Comparison of ENCODE assay signal across 11 cellular contexts in the genomic region with DNA sequence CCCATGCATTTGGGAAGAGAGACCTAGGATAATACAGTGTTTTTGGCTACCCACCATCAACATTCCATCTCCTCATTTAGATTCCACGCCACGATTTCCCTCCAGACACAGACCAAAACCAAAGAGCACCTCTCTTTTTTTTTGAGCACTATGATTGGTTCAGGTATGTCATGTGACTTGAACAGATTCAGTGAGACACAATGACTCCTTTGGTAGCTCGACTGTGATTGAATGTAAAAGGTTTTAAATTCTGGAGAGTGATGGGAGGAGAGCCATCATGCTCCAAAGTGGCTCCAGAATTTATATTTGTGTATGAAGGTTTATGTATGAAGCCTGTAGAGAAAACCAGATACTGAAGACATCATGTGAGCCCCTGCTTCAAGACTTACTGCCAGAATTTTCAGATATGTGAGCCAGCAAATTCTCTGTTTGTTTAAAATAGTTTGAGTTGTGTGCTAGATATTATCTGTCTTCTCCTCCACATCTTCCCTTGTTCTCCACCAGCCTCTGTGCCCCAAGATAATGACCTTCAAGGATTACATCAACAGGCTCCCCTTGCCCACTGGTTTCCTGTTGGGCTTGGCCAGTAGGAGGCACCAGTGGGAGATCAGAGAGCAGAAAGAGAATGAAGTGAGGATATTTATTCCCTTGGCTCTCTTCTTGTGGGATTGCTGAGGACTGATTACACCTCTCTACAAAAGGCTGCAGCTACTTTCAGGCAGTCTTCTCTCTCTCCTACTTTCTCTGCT. TPM values are rescaled to one million over a fixed set of nuclear protein-coding genes. Genes with fewer than 3 reads are reported as not detected.
DNase-seq lines count a peak whose midpoint lies in the region; ATAC-seq and TF ChIP-seq lines count a peak whose summit lies in the region.
"Had no signal": no experiment of that assay in that cellular context is flagged by ENCODE, and none has a peak within 500 bp of the region (broad histone marks: within the 10 kb centered on the region; RNA-seq: fewer than 3 reads in every experiment).

No MANE protein-coding gene starts in this region.

- TF ChIP-seq POLR2A in upper lobe of left lung (IDR thresholded peaks at IDR 0.05) = no peak

- H3K36me3 ChIP-seq in upper lobe of left lung = no peaks in the 10 kb centered on the region
- H3K36me3 ChIP-seq: BLaER1 had no signal

- CTCF ChIA-PET in activated naive CD4-positive, alpha-beta T cell treated with anti-CD3 and anti-CD28 coated beads, Interleukin-2, amount 10 ng/mL, durations not matched to agents 7 days and 5 days (lab: Charles Lee) = no interaction called here
- CTCF ChIA-PET in T-cell (lab: Charles Lee) = no interaction called here

- no peak for ATAC-seq in activated naive CD4-positive, alpha-beta T cell treated with anti-CD3 and anti-CD28 coated beads, Interleukin-2, amount 50 U/mL, for 72 hours
- ATAC-seq in T-cell (replicated peaks in 1 of 4) (no peak), upper lobe of left lung (ENCODE audit: low FRiP score in 2 of 2) (no peak), left ventricle myocardium superior (no peak), GM21717 (IDR thresholded peaks at IDR 0.05; ENCODE audit: unreplicated experiment) (no peak)

- H3K27me3 Mint-ChIP-seq in activated naive CD4-positive, alpha-beta T cell treated with anti-CD3 and anti-CD28 coated beads, Interleukin-2, amount 10 ng/mL, durations not matched to agents 7 days and 5 days = no peaks in the 10 kb centered on the region
- no peaks in the 10 kb centered on the region for H3K27me3 Mint-ChIP-seq in T-cell

- H3K4me1 Mint-ChIP-seq in activated naive CD4-positive, alpha-beta T cell treated with anti-CD3 and anti-CD28 coated beads, Interleukin-2, amount 10 ng/mL, durations not matched to agents 7 days and 5 days = peaks cover 31% of the 10 kb centered on the region
- H3K4me1 Mint-ChIP-seq in T-cell = peaks cover 21 to 46% (median 29%) of the 10 kb centered on the region in 3 donors

- TF ChIP-seq CTCF in fibroblast of pulmonary artery (IDR thresholded peaks at IDR 0.05; ENCODE audit: low read length, missing control alignments) (peak; percentile 4), upper lobe of left lung (IDR thresholded peaks at IDR 0.05) (no peak)

- peaks cover 3% of the 10 kb centered on the region for H3K36me3 Mint-ChIP-seq in activated naive CD4-positive, alpha-beta T cell treated with anti-CD3 and anti-CD28 coated beads, Interleukin-2, amount 10 ng/mL, durations not matched to agents 7 days and 5 days
- H3K36me3 Mint-ChIP-seq in activated naive CD4-positive, alpha-beta T cell treated with anti-CD3 and anti-CD28 coated beads, Interleukin-2, amount 50 U/mL, for 72 hours = peaks cover 5 to 14% of the 10 kb centered on the region in 2 donors
- no peaks in the 10 kb centered on the region for H3K36me3 Mint-ChIP-seq in T-cell

- intact Hi-C loops in left ventricle myocardium superior (cut with micrococcal nuclease) = no loop called here

- H3K27me3 ChIP-seq in upper lobe of left lung = no peaks in the 10 kb centered on the region
- H3K27me3 ChIP-seq: BLaER1, dorsolateral prefrontal cortex had no signal

- no peak for TF ChIP-seq EP300 in upper lobe of left lung (IDR thresholded peaks at IDR 0.05)

- H3K9me3 ChIP-seq in upper lobe of left lung = peaks cover 0 to 4% (median 0%) of the 10 kb centered on the region in 4 donors

- no peak for DNase-seq in activated naive CD4-positive, alpha-beta T cell treated with anti-CD3 and anti-CD28 coated beads, Interleukin-2, amount 10 ng/mL, durations not matched to agents 7 days and 5 days
- DNase-seq in activated naive CD4-positive, alpha-beta T cell treated with anti-CD3 and anti-CD28 coated beads, Interleukin-2, amount 50 U/mL, for 72 hours (ENCODE audit: low spot score in 2 of 2) = no peak
- DNase-seq in T-cell = no peak
- DNase-seq in fibroblast of pulmonary artery (ENCODE audit: low read depth) = no peak
- no peak for DNase-seq in upper lobe of left lung
- DNase-seq in left ventricle myocardium superior = no peak
- no peak for DNase-seq in GF-D8 (lab: John Stamatoyannopoulos, UW)
- DNase-seq: dorsolateral prefrontal cortex, NCI-H524 treated with DMSO at 0.1 percent for 48 hours had no signal

- H3K4me3 ChIP-seq in fibroblast of pulmonary artery (replicated peaks; ENCODE audit: low read depth, low read length) (no peak overlapping the region), upper lobe of left lung (no peak overlapping the region)
- H3K4me3 ChIP-seq: BLaER1, dorsolateral prefrontal cortex had no signal

- POLR2A ChIA-PET in T-cell (lab: Charles Lee) = no interaction called here

- H3K27ac Mint-ChIP-seq in activated naive CD4-positive, alpha-beta T cell treated with anti-CD3 and anti-CD28 coated beads, Interleukin-2, amount 10 ng/mL, durations not matched to agents 7 days and 5 days = peak overlapping the region; percentile 66
- no peak overlapping the region for H3K27ac Mint-ChIP-seq in activated naive CD4-positive, alpha-beta T cell treated with anti-CD3 and anti-CD28 coated beads, Interleukin-2, amount 50 U/mL, for 72 hours
- H3K27ac Mint-ChIP-seq in T-cell = peak overlapping the region; percentile 81 to 90

- H3K9me3 Mint-ChIP-seq in activated naive CD4-positive, alpha-beta T cell treated with anti-CD3 and anti-CD28 coated beads, Interleukin-2, amount 10 ng/mL, durations not matched to agents 7 days and 5 days = peaks cover 17% of the 10 kb centered on the region
- peaks cover 5 to 12% of the 10 kb centered on the region in 2 donors for H3K9me3 Mint-ChIP-seq in activated naive CD4-positive, alpha-beta T cell treated with anti-CD3 and anti-CD28 coated beads, Interleukin-2, amount 50 U/mL, for 72 hours
- peaks cover 0 to 14% (median 7%) of the 10 kb centered on the region in 3 donors for H3K9me3 Mint-ChIP-seq in T-cell

- H3K4me1 ChIP-seq in upper lobe of left lung = peaks cover 0 to 16% (median 11%) of the 10 kb centered on the region in 4 donors

- no peak overlapping the region for H3K4me3 Mint-ChIP-seq in activated naive CD4-positive, alpha-beta T cell treated with anti-CD3 and anti-CD28 coated beads, Interleukin-2, amount 10 ng/mL, durations not matched to agents 7 days and 5 days
- H3K4me3 Mint-ChIP-seq in T-cell = no peak overlapping the region

- WGBS in upper lobe of left lung, 2 donors = 88 to 90% methylated on average over 3 of the region's 3 CpGs

- peak overlapping the region; percentile 21 to 72 (median 54) for H3K27ac ChIP-seq in upper lobe of left lung
- H3K27ac ChIP-seq: BLaER1 had no signal

RNA-seq across cellular contexts. Expression of gene MYD88, which starts 12.5 kb away (rescaled TPM):
- total RNA-seq in activated naive CD4-positive, alpha-beta T cell treated with anti-CD3 and anti-CD28 coated beads, Interleukin-2, amount 50 U/mL, for 72 hours = 10 to 100 TPM; 23.5 to 41.2 TPM
- total RNA-seq in T-cell = 10 to 100 TPM; 32.4 to 68.5 (median 56.6) TPM
- 100 to 1,000 TPM in 2 of 6 donors, 10 to 100 TPM in 4; 38.1 to 116 (median 83.3) TPM for total RNA-seq in upper lobe of left lung
- total RNA-seq in left ventricle myocardium superior = 7.5 TPM

RNA-seq across cellular contexts. Expression of gene ACAA1, which starts 14.0 kb away (rescaled TPM):
- total RNA-seq in activated naive CD4-positive, alpha-beta T cell treated with anti-CD3 and anti-CD28 coated beads, Interleukin-2, amount 50 U/mL, for 72 hours = 10 to 100 TPM; 73.9 to 83.9 TPM
- total RNA-seq in T-cell = 10 to 100 TPM; 70.7 to 97.1 (median 90.8) TPM
- total RNA-seq in upper lobe of left lung = 100 to 1,000 TPM in 4 of 6 donors, 10 to 100 TPM in 2; 67.1 to 170 (median 116) TPM
- total RNA-seq in left ventricle myocardium superior = 107 TPM

RNA-seq across cellular contexts. Expression of gene OXSR1, which starts 14.4 kb away (rescaled TPM):
- 10 to 100 TPM; 46.8 to 58.3 TPM for total RNA-seq in activated naive CD4-positive, alpha-beta T cell treated with anti-CD3 and anti-CD28 coated beads, Interleukin-2, amount 50 U/mL, for 72 hours
- total RNA-seq in T-cell (10 to 100 TPM; 30.7 to 40.4 (median 37.4) TPM), upper lobe of left lung (10 to 100 TPM; 26.6 to 43.7 (median 31.6) TPM), left ventricle myocardium superior (22.4 TPM)

Comparison
In these comparisons a context has a peak if more than half of its experiments do, and no peak if none do; other contexts are left out.
1. H3K27ac Mint-ChIP-seq: peak in activated naive CD4-positive, alpha-beta T cell treated with anti-CD3 and anti-CD28 coated beads, Interleukin-2, amount 10 ng/mL, durations not matched to agents 7 days and 5 days (single experiment) and T-cell (2 of 2); none in activated naive CD4-positive, alpha-beta T cell treated with anti-CD3 and anti-CD28 coated beads, Interleukin-2, amount 50 U/mL, for 72 hours (0 of 2).